In genomic region chr5:142191776-142192175, GRCh38 we compare ENCODE assay signal across 21 cellular contexts.
"Had no signal": no experiment of that assay in that cellular context is flagged by ENCODE, and none has a peak within 500 bp of the region (broad histone marks: within the 10 kb centered on the region; RNA-seq: fewer than 3 reads in every experiment).

No MANE protein-coding gene starts in this region.

- H3K4me3 ChIP-seq: adrenal gland, colonic mucosa, heart left ventricle, lung, right atrium auricular region, upper lobe of left lung had no signal

- H3K27me3 ChIP-seq: adrenal gland, colonic mucosa, heart left ventricle, right atrium auricular region, upper lobe of left lung had no signal

- ATAC-seq: activated CD8-positive, alpha-beta memory T cell treated with anti-CD3 and anti-CD28 coated beads, Interleukin-2, amount 10 ng/mL, durations not matched to agents 7 days and 5 days; heart left ventricle had no signal

- H3K36me3 ChIP-seq: adrenal gland, colonic mucosa, heart left ventricle, right atrium auricular region, upper lobe of left lung had no signal

- DNase-seq: activated CD4-positive, alpha-beta T cell treated with anti-CD3 and anti-CD28 coated beads for 1 hour; activated CD4-positive, alpha-beta T cell treated with anti-CD3 and anti-CD28 coated beads, Interleukin-2, amount 50 U/mL, for 4 hours; activated CD8-positive, alpha-beta memory T cell treated with anti-CD3 and anti-CD28 coated beads, Interleukin-2, amount 10 ng/mL, durations not matched to agents 7 days and 5 days; activated effector memory CD4-positive, alpha-beta T cell treated with Interleukin-2 at 50 U/mL for 16 hours; activated naive CD4-positive, alpha-beta T cell treated with anti-CD3 and anti-CD28 coated beads, Interleukin-2, amount 50 U/mL, for 16 hours; activated T-cell treated with anti-CD3 and anti-CD28 coated beads, Interleukin-2, amount 50 U/mL, for 24 hours; adrenal gland; central memory CD4-positive, alpha-beta T cell; colonic mucosa; effector CD8-positive, alpha-beta T cell; heart left ventricle; left colon; naive B cell; small intestine; stimulated activated CD4-positive, alpha-beta T cell treated with anti-CD3 and anti-CD28 coated beads, Interleukin-4, amount 100 ng/mL, for 24 hours; stimulated activated naive CD4-positive, alpha-beta T cell; T-helper 1 cell; upper lobe of left lung had no signal

- H3K9me3 ChIP-seq: adrenal gland, colonic mucosa, heart left ventricle, right atrium auricular region, upper lobe of left lung had no signal

- FAIRE-seq: frontal cortex, small intestine had no signal

- H3K27ac ChIP-seq: adrenal gland, colonic mucosa, right atrium auricular region had no signal

- H3K4me1 ChIP-seq: colonic mucosa, right atrium auricular region had no signal
